In the genomic region with DNA sequence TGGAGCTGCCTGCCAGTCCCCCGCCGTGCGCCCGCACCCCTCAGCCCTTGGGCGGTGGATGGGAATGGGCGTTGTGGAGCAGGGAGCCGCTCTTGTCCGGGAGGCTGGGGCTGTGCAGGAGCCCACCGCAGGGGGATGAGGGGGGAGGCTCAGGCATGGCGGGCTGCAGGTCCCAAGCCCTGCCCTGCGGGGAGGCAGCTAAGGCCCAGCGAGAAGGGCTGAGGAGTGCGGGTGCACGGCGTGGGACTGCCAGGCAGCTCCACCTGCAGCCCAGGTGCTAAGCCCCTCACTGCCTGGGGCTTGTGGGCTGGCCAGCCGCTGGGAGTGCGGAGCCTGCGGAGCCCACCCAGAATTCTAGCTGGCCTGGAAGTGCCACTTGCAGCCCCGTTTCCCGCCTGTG, we compare ENCODE assay signal across 24 cellular contexts.
"Had no signal": no experiment of that assay in that cellular context is flagged by ENCODE, and none has a peak within 500 bp of the region (broad histone marks: within the 10 kb centered on the region; RNA-seq: fewer than 3 reads in every experiment).

No MANE protein-coding gene starts in this region.

- DNase-seq: colonic mucosa; cortex of kidney; effector CD8-positive, alpha-beta T cell; effector memory CD8-positive, alpha-beta T cell; endodermal cell; erythroblast; esophagus squamous epithelium; foreskin fibroblast; foreskin melanocyte; gastrocnemius medialis; hypothalamus; immature natural killer cell; islet precursor cell; left cardiac atrium; left ventricle myocardium superior; lower lobe of right lung; mesendoderm; midbrain had no signal

- H3K27me3 Mint-ChIP-seq: dendritic cell treated with granulocyte-macrophage colony-stimulating factor and Interleukin-4, amounts not matched to agents 40 ng/mL and 50 ng/mL, for 4 days; effector memory CD8-positive, alpha-beta T cell had no signal

- H3K4me1 Mint-ChIP-seq: immature natural killer cell had no signal

- H3K9me3 ChIP-seq: colonic mucosa, gastrocnemius medialis, heart left ventricle, left lung, lower lobe of right lung had no signal

- H2AFZ ChIP-seq: hepatocyte had no signal

- ATAC-seq: effector memory CD8-positive, alpha-beta T cell; esophagus mucosa; gastrocnemius medialis; heart left ventricle; left cardiac atrium; left lung; left ventricle myocardium superior had no signal

- H3K27ac ChIP-seq: colonic mucosa, epithelial cell of prostate, esophagus squamous epithelium, gastrocnemius medialis, heart left ventricle, hepatocyte, left lung, lower lobe of right lung had no signal

- H3K4me2 ChIP-seq: hepatocyte had no signal

- H3K36me3 ChIP-seq: colonic mucosa, esophagus squamous epithelium, gastrocnemius medialis, heart left ventricle, left lung, lower lobe of right lung had no signal

- H3K4me1 ChIP-seq: colonic mucosa, esophagus squamous epithelium, gastrocnemius medialis, left lung, lower lobe of right lung had no signal

- H3K4me3 ChIP-seq: colonic mucosa, esophagus squamous epithelium, gastrocnemius medialis, heart left ventricle, hepatocyte, left lung, lower lobe of right lung had no signal

- H3K4me3 Mint-ChIP-seq: dendritic cell treated with granulocyte-macrophage colony-stimulating factor and Interleukin-4, amounts not matched to agents 40 ng/mL and 50 ng/mL, for 4 days; effector memory CD8-positive, alpha-beta T cell; endodermal cell; immature natural killer cell had no signal

- H3K27me3 ChIP-seq: colonic mucosa, esophagus squamous epithelium, gastrocnemius medialis, heart left ventricle, hepatocyte, left lung had no signal

- H3K27ac Mint-ChIP-seq: dendritic cell treated with granulocyte-macrophage colony-stimulating factor and Interleukin-4, amounts not matched to agents 40 ng/mL and 50 ng/mL, for 4 days; effector memory CD8-positive, alpha-beta T cell; endodermal cell; immature natural killer cell had no signal
